Comparison of ENCODE assay signal across 8 cellular contexts in the genomic region with DNA sequence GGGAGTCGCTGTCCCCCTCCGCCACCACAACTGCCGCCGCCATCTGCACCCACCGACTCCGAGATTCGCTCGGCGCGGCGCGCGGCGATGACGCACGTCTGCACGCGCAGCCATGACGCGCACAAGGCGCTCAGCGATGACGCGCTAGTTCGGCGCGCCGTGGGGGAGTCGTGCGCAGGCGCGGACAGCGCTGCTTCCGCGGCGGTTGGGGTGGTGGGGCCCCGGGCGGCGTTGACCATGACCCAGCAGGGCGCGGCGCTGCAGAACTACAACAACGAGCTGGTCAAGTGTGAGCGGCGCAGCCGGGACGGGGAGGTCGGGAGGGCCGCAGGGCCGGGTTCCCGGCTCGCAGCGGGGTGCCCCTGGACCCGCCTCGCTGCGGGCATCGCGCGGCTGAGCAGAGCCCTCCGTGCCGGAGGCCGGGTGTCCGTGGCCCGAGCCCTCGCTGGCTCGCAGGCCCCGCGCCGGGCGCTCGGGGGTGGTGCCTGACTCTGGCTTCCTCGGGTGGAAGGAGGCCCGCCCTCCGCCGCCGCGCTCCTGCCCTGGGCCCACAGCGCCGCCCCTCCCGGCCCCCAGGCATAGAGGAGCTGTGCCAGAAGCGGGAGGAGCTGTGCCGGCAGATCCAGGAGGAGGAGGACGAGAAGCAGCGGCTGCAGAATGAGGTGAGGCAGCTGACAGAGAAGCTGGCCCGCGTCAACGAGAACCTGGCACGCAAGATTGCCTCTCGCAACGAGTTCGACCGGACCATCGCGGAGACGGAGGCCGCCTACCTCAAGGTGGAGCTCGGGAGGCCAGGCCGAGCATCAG. TPM values are rescaled to one million over a fixed set of nuclear protein-coding genes. Genes with fewer than 3 reads are reported as not detected.
DNase-seq lines count a peak whose midpoint lies in the region; ATAC-seq and TF ChIP-seq lines count a peak whose summit lies in the region.

A gene with protein sequence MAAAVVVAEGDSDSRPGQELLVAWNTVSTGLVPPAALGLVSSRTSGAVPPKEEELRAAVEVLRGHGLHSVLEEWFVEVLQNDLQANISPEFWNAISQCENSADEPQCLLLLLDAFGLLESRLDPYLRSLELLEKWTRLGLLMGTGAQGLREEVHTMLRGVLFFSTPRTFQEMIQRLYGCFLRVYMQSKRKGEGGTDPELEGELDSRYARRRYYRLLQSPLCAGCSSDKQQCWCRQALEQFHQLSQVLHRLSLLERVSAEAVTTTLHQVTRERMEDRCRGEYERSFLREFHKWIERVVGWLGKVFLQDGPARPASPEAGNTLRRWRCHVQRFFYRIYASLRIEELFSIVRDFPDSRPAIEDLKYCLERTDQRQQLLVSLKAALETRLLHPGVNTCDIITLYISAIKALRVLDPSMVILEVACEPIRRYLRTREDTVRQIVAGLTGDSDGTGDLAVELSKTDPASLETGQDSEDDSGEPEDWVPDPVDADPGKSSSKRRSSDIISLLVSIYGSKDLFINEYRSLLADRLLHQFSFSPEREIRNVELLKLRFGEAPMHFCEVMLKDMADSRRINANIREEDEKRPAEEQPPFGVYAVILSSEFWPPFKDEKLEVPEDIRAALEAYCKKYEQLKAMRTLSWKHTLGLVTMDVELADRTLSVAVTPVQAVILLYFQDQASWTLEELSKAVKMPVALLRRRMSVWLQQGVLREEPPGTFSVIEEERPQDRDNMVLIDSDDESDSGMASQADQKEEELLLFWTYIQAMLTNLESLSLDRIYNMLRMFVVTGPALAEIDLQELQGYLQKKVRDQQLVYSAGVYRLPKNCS (minus strand): TSS at position 71 of the 807 bp plus-strand sequence. CDS start 28 bp downstream, at position 43.
TSS of gene SSNA1 (plus strand) at position 187 of the 807 bp plus-strand sequence. CDS start at position 238, 51 bp downstream.

- H3K79me2 ChIP-seq in OCI-LY1 (ENCODE audit: insufficient read depth, low read length): peaks cover 4% of the 10 kb centered on the region

- H3F3A ChIP-seq in OCI-LY1 (ENCODE audit: insufficient read depth, low read length): no peaks in the 10 kb centered on the region

- ATAC-seq in GM21367 (IDR thresholded peaks at IDR 0.05; ENCODE audit: unreplicated experiment) (peak; percentile 55), mucosa of descending colon (peak; percentile 90)

- peak within 1 kb of the TSS; percentile 98 for H3K4me3 Mint-ChIP-seq in Calu3 (ENCODE audit: low read depth, unreplicated experiment)

- peak; percentile 92 for DNase-seq in Calu3
- DNase-seq in HUDEP-2 (lab: John Stamatoyannopoulos, UW; ENCODE audit: unreplicated experiment in 76 of 76): peak in 74 of 76 experiments; percentile 36 to 96 (median 88)
- DNase-seq in activated CD8-positive, alpha-beta memory T cell treated with anti-CD3 and anti-CD28 coated beads, Interleukin-2, amount 50 U/mL, for 48 hours: peak; percentile 100
- peak; percentile 90 for DNase-seq in epidermal melanocyte (ENCODE audit: insufficient read length, low spot score)
- DNase-seq in mucosa of descending colon: peak; percentile 94 to 98 (median 95)
- peak; percentile 90 for DNase-seq in stimulated activated CD8-positive, alpha-beta memory T cell treated with anti-CD3 and anti-CD28 coated beads, Interleukin-4, amount 100 ng/mL, for 24 hours (ENCODE audit: low read depth)

- CTCF ChIA-PET in Calu3 (lab: Charles Lee): interaction anchor here (0.5 to 1.9 kb wide), 8 partner anchors 10 to 122 kb away, joined by 3 to 11 read pairs (median 5); partner anchors contain the start of gene RNF224

- H3K27me3 ChIP-seq in OCI-LY1 (ENCODE audit: insufficient read depth, low read length): no peaks in the 10 kb centered on the region

- peaks cover 54% of the 10 kb centered on the region for H3K36me3 Mint-ChIP-seq in Calu3 (ENCODE audit: insufficient read depth, unreplicated experiment)

- BruUV-seq in Calu3 (replicated peaks; lab: Mats Ljungman, UMichigan): no TSS peak

- intact Hi-C loops in Calu3 (cut with micrococcal nuclease; ENCODE audit: unreplicated experiment) (no loop called here), mucosa of descending colon (cut with DNase I, micrococcal nuclease) (no loop called here)

- peak within 1 kb of the TSS; percentile 89 for H3K4me2 ChIP-seq in OCI-LY1 (ENCODE audit: low read length)

- no peaks in the 10 kb centered on the region for H3K27me3 Mint-ChIP-seq in Calu3 (ENCODE audit: unreplicated experiment)

- H3K4me3 ChIP-seq in OCI-LY1 (ENCODE audit: low read depth, low read length, poor library complexity, severe bottlenecking) (peak within 1 kb of the TSS; percentile 72), mucosa of descending colon (peak within 1 kb of the TSS; percentile 85)

- H3K27ac Mint-ChIP-seq in Calu3 (ENCODE audit: unreplicated experiment): peak within 1 kb of the TSS; percentile 91

- H3K9me3 ChIP-seq in OCI-LY1 (ENCODE audit: low read length) (no peaks in the 10 kb centered on the region), mucosa of descending colon (no peaks in the 10 kb centered on the region)

- H3K9me2 ChIP-seq in OCI-LY1 (ENCODE audit: low read depth, low read length): no peaks in the 10 kb centered on the region

- H3K9me3 Mint-ChIP-seq in Calu3 (ENCODE audit: low read depth, unreplicated experiment): no peaks in the 10 kb centered on the region

- no peak for TF ChIP-seq CTCF in Calu3 (IDR thresholded peaks at IDR 0.05; ENCODE audit: unreplicated experiment)
- peak; percentile 57 for TF ChIP-seq CTCF in OCI-LY1 (IDR thresholded peaks at IDR 0.05; ENCODE audit: low read length)
- TF ChIP-seq CTCF in mucosa of descending colon (IDR thresholded peaks at IDR 0.05): no peak

- H3K9ac ChIP-seq in OCI-LY1 (ENCODE audit: low read length): peak within 1 kb of the TSS; percentile 69

- H3K36me3 ChIP-seq in OCI-LY1 (ENCODE audit: insufficient read depth, low read length) (peaks cover 19% of the 10 kb centered on the region), mucosa of descending colon (ENCODE audit: low read depth) (no peaks in the 10 kb centered on the region)

- peaks cover 30% of the 10 kb centered on the region for H3K4me1 ChIP-seq in OCI-LY1 (ENCODE audit: insufficient read depth, low read length, severe bottlenecking)
- peaks cover 43% of the 10 kb centered on the region for H3K4me1 ChIP-seq in mucosa of descending colon (ENCODE audit: low read depth)

- H3K4me1 Mint-ChIP-seq in Calu3 (ENCODE audit: low read depth, unreplicated experiment): peaks cover 10% of the 10 kb centered on the region

- no peak within 1 kb of the TSS for H2AFZ ChIP-seq in OCI-LY1 (ENCODE audit: low read length)

- no peaks in the 10 kb centered on the region for H4K20me1 ChIP-seq in OCI-LY1 (ENCODE audit: insufficient read depth, low read length)

- H3K27ac ChIP-seq in OCI-LY1 (ENCODE audit: low read depth, low read length, poor library complexity, severe bottlenecking): peak within 1 kb of the TSS; percentile 55

RNA-seq across cellular contexts. Expression of the first gene that starts in this region (rescaled TPM):
- total RNA-seq in Calu3 (2022) (49.4 and 51.4 TPM in 2 replicates), mucosa of descending colon (10 to 100 TPM; 60.8 to 65.9 (median 61.7) TPM)

RNA-seq across cellular contexts. Expression of gene SSNA1, which starts in this region (rescaled TPM):
- total RNA-seq in Calu3 (2022): 41.9 and 44.1 TPM in 2 replicates
- total RNA-seq in mucosa of descending colon: 10 to 100 TPM; 56.7 to 71.1 (median 64.0) TPM

Comparison
In these comparisons a context has a peak if more than half of its experiments do, and no peak if none do; other contexts are left out.
1. Peak in every context shown above with its lines: DNase-seq, ATAC-seq, H3K4me3 ChIP-seq and H3K27ac ChIP-seq.